ENCODE assay signal across 32 cellular contexts in the genomic region with DNA sequence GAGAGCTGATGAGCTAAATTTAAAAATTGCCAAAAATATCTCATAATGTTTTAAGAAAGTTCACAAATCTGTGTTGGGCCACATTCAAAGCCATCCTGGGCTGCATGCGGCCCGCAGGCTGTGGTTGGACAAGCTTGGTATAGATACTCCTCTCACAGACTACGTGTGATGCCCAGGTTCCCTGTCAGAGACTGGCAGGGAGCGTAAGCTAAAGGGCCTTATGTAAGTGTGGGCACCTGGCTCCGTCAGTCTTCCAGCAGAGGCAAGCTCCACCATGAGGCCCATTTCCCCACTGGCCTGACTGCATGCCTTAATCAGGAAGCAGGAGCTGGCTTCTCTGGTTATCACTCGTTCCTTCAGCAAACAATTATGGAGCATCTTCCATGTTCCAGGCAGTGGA.
"Had no signal": no experiment of that assay in that cellular context is flagged by ENCODE, and none has a peak within 500 bp of the region (broad histone marks: within the 10 kb centered on the region; RNA-seq: fewer than 3 reads in every experiment).

No MANE protein-coding gene starts in this region.

- H3K27ac Mint-ChIP-seq: activated B cell treated with CpG ODN at 0.5 μM for 24 hours; activated CD8-positive, alpha-beta T cell treated with anti-CD3 and anti-CD28 coated beads for 36 hours; activated naive CD4-positive, alpha-beta T cell treated with anti-CD3 and anti-CD28 coated beads for 36 hours; activated naive CD4-positive, alpha-beta T cell treated with anti-CD3 and anti-CD28 coated beads, Interleukin-2, amount 50 U/mL, for 24 hours; activated naive CD8-positive, alpha-beta T cell treated with anti-CD3 and anti-CD28 coated beads for 36 hours; activated naive CD8-positive, alpha-beta T cell treated with anti-CD3 and anti-CD28 coated beads, Interleukin-2, amount 50 U/mL, for 24 hours; activated T-helper 1 cell treated with anti-CD3 and anti-CD28 coated beads, Interleukin-12 subunit alpha, Interleukin-12 subunit beta, Interleukin-2, Interleukin-4 antibody, amounts not matched to agents 30 ng/mL and 10 ng/mL and 1 ng/mL, durations not matched to agents 14 hours and 24 hours and 36 hours; activated T-helper 2 cell treated with anti-CD3 and anti-CD28 coated beads, Interferon-gamma antibody, Interleukin-2, Interleukin-4, amounts not matched to agents 10 μg/mL and 5 μg/mL and 100 μg/mL, durations not matched to agents 14 hours and 24 hours and 36 hours; T-helper 17 cell; T-helper 2 cell treated with Interferon-gamma antibody and Interleukin-4, amounts not matched to agents 5 μg/mL and 100 μg/mL, for 36 hours had no signal

- ATAC-seq: activated CD4-positive, CD25-positive, alpha-beta regulatory T cell treated with anti-CD3 and anti-CD28 coated beads, Interleukin-2, amount 50 U/mL, for 24 hours; activated CD8-positive, alpha-beta T cell treated with anti-CD3 and anti-CD28 coated beads for 36 hours; activated naive CD8-positive, alpha-beta T cell treated with anti-CD3 and anti-CD28 coated beads, Interleukin-2, amount 50 U/mL, for 24 hours; body of pancreas; gastroesophageal sphincter; T-helper 17 cell had no signal

- H3K36me3 Mint-ChIP-seq: activated naive CD4-positive, alpha-beta T cell treated with anti-CD3 and anti-CD28 coated beads, Interleukin-2, amount 50 U/mL, for 24 hours; activated naive CD8-positive, alpha-beta T cell treated with anti-CD3 and anti-CD28 coated beads for 36 hours had no signal

- H3K9me3 Mint-ChIP-seq: activated B cell treated with CpG ODN at 0.5 μM for 24 hours; activated CD8-positive, alpha-beta T cell treated with anti-CD3 and anti-CD28 coated beads for 36 hours; activated naive CD4-positive, alpha-beta T cell treated with anti-CD3 and anti-CD28 coated beads for 36 hours; activated naive CD8-positive, alpha-beta T cell treated with anti-CD3 and anti-CD28 coated beads for 36 hours; activated naive CD8-positive, alpha-beta T cell treated with anti-CD3 and anti-CD28 coated beads, Interleukin-2, amount 50 U/mL, for 24 hours; activated T-helper 1 cell treated with anti-CD3 and anti-CD28 coated beads, Interleukin-12 subunit alpha, Interleukin-12 subunit beta, Interleukin-2, Interleukin-4 antibody, amounts not matched to agents 30 ng/mL and 10 ng/mL and 1 ng/mL, durations not matched to agents 14 hours and 24 hours and 36 hours; activated T-helper 2 cell treated with anti-CD3 and anti-CD28 coated beads, Interferon-gamma antibody, Interleukin-2, Interleukin-4, amounts not matched to agents 10 μg/mL and 5 μg/mL and 100 μg/mL, durations not matched to agents 14 hours and 24 hours and 36 hours; T-helper 2 cell treated with Interferon-gamma antibody and Interleukin-4, amounts not matched to agents 5 μg/mL and 100 μg/mL, for 36 hours had no signal

- H3K4me3 Mint-ChIP-seq: activated B cell treated with CpG ODN at 0.5 μM for 24 hours; activated CD8-positive, alpha-beta T cell treated with anti-CD3 and anti-CD28 coated beads for 36 hours; activated naive CD4-positive, alpha-beta T cell treated with anti-CD3 and anti-CD28 coated beads for 36 hours; activated naive CD4-positive, alpha-beta T cell treated with anti-CD3 and anti-CD28 coated beads, Interleukin-2, amount 50 U/mL, for 24 hours; activated naive CD8-positive, alpha-beta T cell treated with anti-CD3 and anti-CD28 coated beads for 36 hours; activated naive CD8-positive, alpha-beta T cell treated with anti-CD3 and anti-CD28 coated beads, Interleukin-2, amount 50 U/mL, for 24 hours; activated T-helper 1 cell treated with anti-CD3 and anti-CD28 coated beads, Interleukin-12 subunit alpha, Interleukin-12 subunit beta, Interleukin-2, Interleukin-4 antibody, amounts not matched to agents 30 ng/mL and 10 ng/mL and 1 ng/mL, durations not matched to agents 14 hours and 24 hours and 36 hours; T-helper 17 cell; T-helper 2 cell treated with Interferon-gamma antibody and Interleukin-4, amounts not matched to agents 5 μg/mL and 100 μg/mL, for 36 hours had no signal

- H3K27ac ChIP-seq: adrenal gland, body of pancreas, colonic mucosa, epithelial cell of prostate, esophagus squamous epithelium, gastroesophageal sphincter, WERI-Rb-1 had no signal

- H3K36me3 ChIP-seq: adrenal gland, colonic mucosa, esophagus squamous epithelium, gastroesophageal sphincter, WERI-Rb-1 had no signal

- H3K4me1 ChIP-seq: adrenal gland, body of pancreas, colonic mucosa, esophagus squamous epithelium had no signal

- H3K4me3 ChIP-seq: adrenal gland, body of pancreas, colonic mucosa, esophagus squamous epithelium, gastroesophageal sphincter had no signal

- DNase-seq: activated B cell treated with CpG ODN at 0.5 μM for 24 hours; activated CD4-positive, alpha-beta T cell treated with anti-CD3 and anti-CD28 coated beads for 48 hours; activated CD4-positive, alpha-beta T cell treated with anti-CD3 and anti-CD28 coated beads, Interleukin-2, amount 50 U/mL, for 1 hour; activated CD4-positive, alpha-beta T cell treated with anti-CD3 and anti-CD28 coated beads, Interleukin-2, amount 50 U/mL, for 48 hours; activated CD8-positive, alpha-beta T cell treated with anti-CD3 and anti-CD28 coated beads for 36 hours; activated effector memory CD4-positive, alpha-beta T cell treated with anti-CD3 and anti-CD28 coated beads, Interleukin-2, amount 50 U/mL, for 16 hours; activated naive CD4-positive, alpha-beta T cell treated with anti-CD3 and anti-CD28 coated beads for 36 hours; activated naive CD8-positive, alpha-beta T cell treated with anti-CD3 and anti-CD28 coated beads for 36 hours; activated naive CD8-positive, alpha-beta T cell treated with anti-CD3 and anti-CD28 coated beads, Interleukin-2, amount 50 U/mL, for 24 hours; activated T-cell treated with anti-CD3 and anti-CD28 coated beads, Interleukin-2, amount 50 U/mL, for 1 hour; activated T-cell treated with anti-CD3 and anti-CD28 coated beads, Interleukin-2, amount 50 U/mL, for 48 hours; adrenal gland; amygdala; aorta; body of pancreas; central memory CD4-positive, alpha-beta T cell; cerebellar nuclear complex; colonic mucosa; effector CD8-positive, alpha-beta T cell; esophagus squamous epithelium; foreskin melanocyte; T-helper 1 cell; T-helper 17 cell; T1000; WERI-Rb-1 had no signal

- H3K27me3 Mint-ChIP-seq: activated B cell treated with CpG ODN at 0.5 μM for 24 hours; activated CD8-positive, alpha-beta T cell treated with anti-CD3 and anti-CD28 coated beads for 36 hours; activated naive CD4-positive, alpha-beta T cell treated with anti-CD3 and anti-CD28 coated beads, Interleukin-2, amount 50 U/mL, for 24 hours; activated naive CD8-positive, alpha-beta T cell treated with anti-CD3 and anti-CD28 coated beads for 36 hours; activated naive CD8-positive, alpha-beta T cell treated with anti-CD3 and anti-CD28 coated beads, Interleukin-2, amount 50 U/mL, for 24 hours; T-helper 17 cell had no signal

- H3K4me1 Mint-ChIP-seq: activated naive CD8-positive, alpha-beta T cell treated with anti-CD3 and anti-CD28 coated beads for 36 hours; activated naive CD8-positive, alpha-beta T cell treated with anti-CD3 and anti-CD28 coated beads, Interleukin-2, amount 50 U/mL, for 24 hours had no signal

- H3K9me3 ChIP-seq: adrenal gland, body of pancreas, colonic mucosa, esophagus squamous epithelium, gastroesophageal sphincter had no signal

- H3K27me3 ChIP-seq: adrenal gland, body of pancreas, colonic mucosa, esophagus squamous epithelium, gastroesophageal sphincter had no signal
